Comparison of ENCODE assay signal across 18 cellular contexts in genomic region chr2:201842131-201842530, GRCh38. TPM values are rescaled to one million over a fixed set of nuclear protein-coding genes. Genes with fewer than 3 reads are reported as not detected.
DNase-seq lines count a peak whose midpoint lies in the region; ATAC-seq and TF ChIP-seq lines count a peak whose summit lies in the region.
"Had no signal": no experiment of that assay in that cellular context is flagged by ENCODE, and none has a peak within 500 bp of the region (broad histone marks: within the 10 kb centered on the region; RNA-seq: fewer than 3 reads in every experiment).

No MANE protein-coding gene starts in this region.

- H3K4me1 Mint-ChIP-seq in neural progenitor cell: peaks cover 5% of the 10 kb centered on the region
- no peaks in the 10 kb centered on the region for H3K4me1 Mint-ChIP-seq in activated CD8-positive, alpha-beta T cell treated with anti-CD3 and anti-CD28 coated beads for 36 hours (ENCODE audit: low read depth)

- CTCF ChIA-PET in activated CD8-positive, alpha-beta T cell treated with anti-CD3 and anti-CD28 coated beads for 36 hours (lab: Charles Lee): interaction anchor here (1.8 kb wide), 1 partner anchor 17 kb away, joined by 5 read pairs; no protein-coding TSS in a partner anchor

- H3K9me3 ChIP-seq in Karpas-422 (ENCODE audit: low read length): no peaks in the 10 kb centered on the region
- peaks cover 6% of the 10 kb centered on the region for H3K9me3 ChIP-seq in neural progenitor cell (ENCODE audit: low read depth)
- H3K9me3 ChIP-seq in skeletal muscle tissue (ENCODE audit: control insufficient read depth in 3 of 3, low read length in 3 of 3): no peaks in the 10 kb centered on the region
- H3K9me3 ChIP-seq: Caco-2 had no signal

- POLR2A ChIA-PET in activated CD8-positive, alpha-beta T cell treated with anti-CD3 and anti-CD28 coated beads for 36 hours (lab: Charles Lee): no interaction called here

- 0 out of 2 replicates have a peak overlapping the region, but pooled peaks have one; percentile 45 for H2AFZ ChIP-seq in Karpas-422 (ENCODE audit: low read length)
- H2AFZ ChIP-seq in neural progenitor cell (replicated peaks): no peak overlapping the region

- no peaks in the 10 kb centered on the region for H3K36me3 ChIP-seq in Karpas-422 (ENCODE audit: insufficient read depth, low read length)
- H3K36me3 ChIP-seq in neural progenitor cell: no peaks in the 10 kb centered on the region
- no peaks in the 10 kb centered on the region for H3K36me3 ChIP-seq in skeletal muscle tissue (ENCODE audit: control insufficient read depth in 3 of 3, insufficient read depth in 3 of 3, low read length in 3 of 3)

- H3K36me3 Mint-ChIP-seq in neural progenitor cell: peaks cover 2% of the 10 kb centered on the region
- H3K36me3 Mint-ChIP-seq in activated CD8-positive, alpha-beta T cell treated with anti-CD3 and anti-CD28 coated beads for 36 hours (ENCODE audit: low read depth): peaks cover 4% of the 10 kb centered on the region

- no peak overlapping the region for H3K4me3 Mint-ChIP-seq in neural progenitor cell
- H3K4me3 Mint-ChIP-seq in activated CD8-positive, alpha-beta T cell treated with anti-CD3 and anti-CD28 coated beads for 36 hours: no peak overlapping the region
- H3K4me3 Mint-ChIP-seq: CD4-positive, alpha-beta T cell had no signal

- H3K9ac ChIP-seq in Karpas-422 (ENCODE audit: low read length) (no peak overlapping the region), neural progenitor cell (no peak overlapping the region), skeletal muscle tissue (ENCODE audit: low read depth in 1 of 3, low read length in 3 of 3) (no peak overlapping the region)

- H3K4me2 ChIP-seq in Karpas-422 (ENCODE audit: low read depth, low read length, poor library complexity, severe bottlenecking): no peak overlapping the region
- H3K4me2 ChIP-seq in neural progenitor cell: peak overlapping the region; percentile 56

- no peaks in the 10 kb centered on the region for H3K4me1 ChIP-seq in Karpas-422 (ENCODE audit: low read length)
- peaks cover 41% of the 10 kb centered on the region for H3K4me1 ChIP-seq in neural progenitor cell
- H3K4me1 ChIP-seq in skeletal muscle tissue (ENCODE audit: control insufficient read depth in 3 of 3, insufficient read depth in 3 of 3, low read length in 3 of 3): peaks cover 5 to 8% (median 7%) of the 10 kb centered on the region in 3 donors

- peaks cover 43% of the 10 kb centered on the region for H3F3A ChIP-seq in neural progenitor cell (ENCODE audit: low read depth)

- no peaks in the 10 kb centered on the region for H3K9me2 ChIP-seq in Karpas-422 (replicated peaks; ENCODE audit: insufficient read depth, low read length)

- no peaks in the 10 kb centered on the region for H3K27me3 Mint-ChIP-seq in neural progenitor cell (ENCODE audit: insufficient read depth, low read depth)
- H3K27me3 Mint-ChIP-seq in activated CD8-positive, alpha-beta T cell treated with anti-CD3 and anti-CD28 coated beads for 36 hours: peaks cover 4% of the 10 kb centered on the region

- no peak for DNase-seq in Karpas-422
- DNase-seq in coronary artery (ENCODE audit: low spot score): no peak
- no peak for DNase-seq in neural progenitor cell (ENCODE audit: low spot score)
- DNase-seq in activated CD8-positive, alpha-beta T cell treated with anti-CD3 and anti-CD28 coated beads for 36 hours: no peak
- no peak for DNase-seq in stimulated activated CD4-positive, alpha-beta T cell treated with anti-CD3 and anti-CD28 coated beads, Interleukin-1b, Interleukin-23, amount 100 ng/mL, for 48 hours
- no peak for DNase-seq in T1000 (lab: John Stamatoyannopoulos, UW)
- DNase-seq: Caco-2; CD4-positive, alpha-beta T cell; DMS153; GDM1; NCI-H1105; NCI-H2081 treated with DMSO at 0.1 percent for 48 hours; OCI-M1; Right ventricle myocardium superior had no signal

- intact Hi-C loops in activated CD8-positive, alpha-beta T cell treated with anti-CD3 and anti-CD28 coated beads for 36 hours (cut with micrococcal nuclease): no loop called here

- H3K4me3 ChIP-seq in Karpas-422 (ENCODE audit: low read length) (no peak overlapping the region), coronary artery (no peak overlapping the region), neural progenitor cell (no peak overlapping the region), skeletal muscle tissue (ENCODE audit: low read length in 3 of 3) (peak overlapping the region in 1 of 3 donors; percentile 17)

- H3K27ac Mint-ChIP-seq in neural progenitor cell: no peak overlapping the region
- no peak overlapping the region for H3K27ac Mint-ChIP-seq in activated CD8-positive, alpha-beta T cell treated with anti-CD3 and anti-CD28 coated beads for 36 hours
- H3K27ac Mint-ChIP-seq: CD4-positive, alpha-beta T cell had no signal

- H4K20me1 ChIP-seq in Karpas-422 (ENCODE audit: insufficient read depth, low read depth, low read length) (no peaks in the 10 kb centered on the region), neural progenitor cell (ENCODE audit: low read depth) (no peaks in the 10 kb centered on the region)

- TF ChIP-seq CTCF in coronary artery (IDR thresholded peaks at IDR 0.05): no peak
- TF ChIP-seq CTCF in neural progenitor cell (IDR thresholded peaks at IDR 0.05): no peak
- TF ChIP-seq CTCF in activated CD8-positive, alpha-beta T cell treated with anti-CD3 and anti-CD28 coated beads for 36 hours (IDR thresholded peaks at IDR 0.05): no peak

- no peak for ATAC-seq in activated CD8-positive, alpha-beta T cell treated with anti-CD3 and anti-CD28 coated beads for 36 hours
- no peak for ATAC-seq in GM18909 (IDR thresholded peaks at IDR 0.05; ENCODE audit: poor library complexity, unreplicated experiment)
- ATAC-seq: HCT116 had no signal

- H3K27ac ChIP-seq in Karpas-422 (ENCODE audit: low read length) (no peak overlapping the region), coronary artery (peak overlapping the region; percentile 7 to 73), neural progenitor cell (no peak overlapping the region), skeletal muscle tissue (ENCODE audit: low read depth, low read length) (peak overlapping the region; percentile 34)

- H3K27me3 ChIP-seq in Karpas-422 (ENCODE audit: low read length): no peaks in the 10 kb centered on the region
- no peaks in the 10 kb centered on the region for H3K27me3 ChIP-seq in neural progenitor cell
- H3K27me3 ChIP-seq in skeletal muscle tissue (ENCODE audit: control insufficient read depth in 3 of 3, insufficient read depth in 3 of 3, low read length in 3 of 3): no peaks in the 10 kb centered on the region

- H3K9me3 Mint-ChIP-seq in neural progenitor cell: peaks cover 16% of the 10 kb centered on the region
- H3K9me3 Mint-ChIP-seq in activated CD8-positive, alpha-beta T cell treated with anti-CD3 and anti-CD28 coated beads for 36 hours: peaks cover 7% of the 10 kb centered on the region

- no peaks in the 10 kb centered on the region for H3K79me2 ChIP-seq in Karpas-422 (ENCODE audit: low read length)
- H3K79me2 ChIP-seq in neural progenitor cell (ENCODE audit: low read depth): no peaks in the 10 kb centered on the region

RNA-seq across cellular contexts. Expression of gene CDK15, which starts 35.8 kb away (rescaled TPM):
- not detected in 2 replicates for total RNA-seq in Karpas-422 (2014; rRNA removed; shearing (Covaris generic); ENCODE audit: low replicate concordance)
- total RNA-seq in neural progenitor cell (ENCODE audit: low replicate concordance) (0.21 TPM in 1 of 2 replicates, not detected in the other), skeletal muscle tissue (0.52 TPM)
- not detected for total RNA-seq in activated CD8-positive, alpha-beta T cell treated with anti-CD3 and anti-CD28 coated beads for 36 hours
- total RNA-seq: Caco-2; CD4-positive, alpha-beta T cell; NCI-H460 had no signal

Comparison
In these comparisons a context has a peak if more than half of its experiments do, and no peak if none do; other contexts are left out.
1. H3K27ac ChIP-seq: peak in coronary artery (2 of 2) and skeletal muscle tissue (single experiment); none in Karpas-422 (single experiment) and neural progenitor cell (single experiment).